Comparison of ENCODE assay signal across 22 cellular contexts in the genomic region with DNA sequence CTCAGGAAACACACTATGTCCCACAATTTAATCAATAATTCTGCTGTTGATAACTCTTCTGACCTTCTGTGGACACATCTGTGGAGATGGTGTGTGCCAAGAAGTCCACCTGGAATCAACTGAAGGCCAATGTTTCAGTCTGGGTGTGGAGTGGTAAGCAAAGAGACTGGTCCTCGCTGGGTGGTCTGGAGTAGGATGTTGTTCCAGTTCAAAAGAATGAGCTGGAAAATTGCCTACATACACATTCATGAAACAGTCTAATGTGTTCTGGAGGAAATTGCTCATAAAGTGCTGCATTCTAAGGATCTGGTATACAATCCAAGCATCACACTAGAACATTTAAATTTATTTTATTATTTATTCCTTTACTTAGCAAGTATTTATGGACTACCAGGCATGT. TPM values are rescaled to one million over a fixed set of nuclear protein-coding genes. Genes with fewer than 3 reads are reported as not detected.
DNase-seq lines count a peak whose midpoint lies in the region; ATAC-seq, FAIRE-seq and TF ChIP-seq lines count a peak whose summit lies in the region.
"Had no signal": no experiment of that assay in that cellular context is flagged by ENCODE, and none has a peak within 500 bp of the region (broad histone marks: within the 10 kb centered on the region; RNA-seq: fewer than 3 reads in every experiment).

No MANE protein-coding gene starts in this region.

- no peak for TF ChIP-seq POLR2A in esophagus muscularis mucosa (IDR thresholded peaks at IDR 0.05; ENCODE audit: low read depth)

- DNase-seq in A172 (ENCODE audit: low spot score): peak; percentile 28
- peak; percentile 80 to 88 for DNase-seq in SJSA1 (ENCODE audit: low read depth in 1 of 2, low spot score in 2 of 2)
- DNase-seq in lung microvascular endothelial cell (ENCODE audit: low read depth in 2 of 2): peak; percentile 35 to 56
- no peak for DNase-seq in GM03348 (ENCODE audit: low spot score)
- no peak for DNase-seq in esophagus muscularis mucosa (ENCODE audit: extremely low spot score)
- no peak for DNase-seq in aorta
- DNase-seq in left cardiac atrium: no peak
- DNase-seq: 8988T, COR-L47, DMS153, NCI-H446 treated with DMSO at 0.1 percent for 48 hours, NCI-H774, SHP77 had no signal

- H3K9me3 ChIP-seq in SJSA1 (replicated peaks): no peaks in the 10 kb centered on the region
- H3K9me3 ChIP-seq in esophagus muscularis mucosa: no peaks in the 10 kb centered on the region
- no peaks in the 10 kb centered on the region for H3K9me3 ChIP-seq in aorta (ENCODE audit: control insufficient read depth, low read length)

- H3K4me1 ChIP-seq in SJSA1 (replicated peaks): peaks cover 29% of the 10 kb centered on the region
- no peaks in the 10 kb centered on the region for H3K4me1 ChIP-seq in esophagus muscularis mucosa
- no peaks in the 10 kb centered on the region for H3K4me1 ChIP-seq in aorta (ENCODE audit: control insufficient read depth in 1 of 2, insufficient read depth in 2 of 2, low read length in 2 of 2)

- peak overlapping the region; percentile 14 for H3K27ac ChIP-seq in SJSA1
- H3K27ac ChIP-seq in esophagus muscularis mucosa (replicated peaks in 1 of 4): no peak overlapping the region
- H3K27ac ChIP-seq in aorta (ENCODE audit: low read depth in 1 of 2, low read length in 2 of 2): no peak overlapping the region
- H3K27ac ChIP-seq: C4-2B, HL-60 had no signal

- no peak for ATAC-seq in aorta (ENCODE audit: low FRiP score)
- ATAC-seq in left cardiac atrium: no peak
- ATAC-seq: GM23338, K562, Panc1 had no signal

- FAIRE-seq in endometrium (lab: Jason Lieb, UNC): peak; percentile 41
- FAIRE-seq: GM12891, GM19239, K562 had no signal

- TF ChIP-seq CTCF in esophagus muscularis mucosa (IDR thresholded peaks at IDR 0.05): no peak

- no peak for TF ChIP-seq EP300 in esophagus muscularis mucosa (IDR thresholded peaks at IDR 0.05)

- intact Hi-C loops in esophagus muscularis mucosa (cut with DNase I): no loop called here
- intact Hi-C loops in aorta (cut with DNase I): no loop called here
- intact Hi-C loops in left cardiac atrium (cut with DNase I): no loop called here

- 62% methylated on average over 1 of the region's 1 CpG for WGBS in esophagus muscularis mucosa
- 10 to 11% methylated on average over 1 of the region's 1 CpG for WGBS in aorta, 2 donors

- H3K27me3 ChIP-seq in SJSA1 (replicated peaks): no peaks in the 10 kb centered on the region
- no peaks in the 10 kb centered on the region for H3K27me3 ChIP-seq in esophagus muscularis mucosa
- no peaks in the 10 kb centered on the region for H3K27me3 ChIP-seq in aorta (ENCODE audit: control insufficient read depth in 1 of 2, insufficient read depth in 2 of 2, low read length in 1 of 2)

- no peaks in the 10 kb centered on the region for H3K36me3 ChIP-seq in SJSA1
- H3K36me3 ChIP-seq in esophagus muscularis mucosa: no peaks in the 10 kb centered on the region
- H3K36me3 ChIP-seq in aorta (ENCODE audit: control insufficient read depth in 1 of 2, insufficient read depth in 2 of 2, low read length in 1 of 2): no peaks in the 10 kb centered on the region

- H3K4me3 ChIP-seq in SJSA1 (no peak overlapping the region), esophagus muscularis mucosa (no peak overlapping the region), aorta (ENCODE audit: low read length in 2 of 2) (no peak overlapping the region)
- H3K4me3 ChIP-seq: GM23338, K562 had no signal

RNA-seq across cellular contexts. Expression of gene TBX18, which starts 33.9 kb away (rescaled TPM):
- total RNA-seq in A172 (2014; rRNA removed; shearing (Covaris generic)): not detected in 2 replicates
- 17.5 and 35.1 TPM in 2 replicates for total RNA-seq in SJSA1 (2014; rRNA removed; shearing (Covaris generic))
- 2.0 and 4.4 TPM in 2 replicates for total RNA-seq in lung microvascular endothelial cell
- total RNA-seq in esophagus muscularis mucosa: 10 to 100 TPM in 3 of 4 donors, 1 to 10 TPM in 1; 8.7 to 17.4 (median 11.2) TPM
- 10 to 100 TPM; 58.6 to 75.2 TPM for total RNA-seq in aorta
- polyA plus RNA-seq in aorta: 10 to 100 TPM; 11.0 to 78.8 TPM
- total RNA-seq in left cardiac atrium: 10 to 100 TPM; 10.1 to 19.4 TPM
- total RNA-seq: G401 had no signal
- polyA plus RNA-seq: GM23338 had no signal

Comparison
In these comparisons a context has a peak if more than half of its experiments do, and no peak if none do; other contexts are left out.
1. DNase-seq: peak in A172 (single experiment), SJSA1 (2 of 2) and lung microvascular endothelial cell (2 of 2); none in GM03348 (single experiment), esophagus muscularis mucosa (single experiment), aorta (0 of 2) and left cardiac atrium (single experiment).